ENCODE assay signal across 17 cellular contexts in the genomic region with DNA sequence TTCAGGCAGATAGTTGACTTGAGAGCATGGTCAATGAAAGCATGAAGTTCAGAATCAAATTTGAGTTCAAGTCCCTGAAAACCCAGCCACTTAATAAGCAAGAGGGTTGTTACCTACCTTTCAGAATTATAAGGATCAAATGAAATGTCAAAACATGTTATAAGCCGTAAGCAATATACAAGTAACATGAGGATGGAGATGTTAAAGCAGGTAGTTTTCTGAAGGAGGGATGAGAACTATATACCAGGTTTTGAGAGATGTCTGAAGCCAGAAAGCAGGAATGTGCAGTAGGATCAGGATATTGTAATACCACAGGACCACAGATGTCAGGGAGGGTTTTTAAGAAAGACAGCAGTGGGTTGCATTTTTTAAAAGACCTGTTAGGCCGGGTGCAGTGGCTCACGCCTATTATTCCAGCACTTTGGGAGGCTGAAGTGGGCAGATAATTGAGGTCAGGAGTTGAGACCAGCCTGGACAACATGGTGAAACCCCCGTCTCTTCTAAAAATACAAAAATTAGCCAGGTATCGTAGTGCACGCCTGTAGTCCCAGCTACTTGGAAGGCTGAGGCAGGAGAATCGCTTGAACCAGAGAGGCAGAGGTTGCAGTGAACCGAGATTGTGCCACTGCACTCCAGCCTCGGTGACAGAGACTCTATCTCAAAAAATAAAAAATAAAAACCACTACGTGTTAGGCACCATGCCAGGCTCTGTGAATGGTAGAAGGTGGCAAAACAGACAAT. TPM values are rescaled to one million over a fixed set of nuclear protein-coding genes. Genes with fewer than 3 reads are reported as not detected.
DNase-seq lines count a peak whose midpoint lies in the region; ATAC-seq, FAIRE-seq and TF ChIP-seq lines count a peak whose summit lies in the region.
"Had no signal": no experiment of that assay in that cellular context is flagged by ENCODE, and none has a peak within 500 bp of the region (broad histone marks: within the 10 kb centered on the region; RNA-seq: fewer than 3 reads in every experiment).

No MANE protein-coding gene starts in this region.

- no peak overlapping the region for H3K4me3 Mint-ChIP-seq in stimulated activated naive CD8-positive, alpha-beta T cell treated with anti-CD3 and anti-CD28 coated beads, Interleukin-15, Interleukin-2, amounts not matched to agents 100 ng/mL and 50 ng/mL, for 24 hours
- no peak overlapping the region for H3K4me3 Mint-ChIP-seq in stimulated activated naive CD8-positive, alpha-beta T cell treated with anti-CD3 and anti-CD28 coated beads, Interleukin-15, amount 100 ng/mL, for 72 hours
- H3K4me3 Mint-ChIP-seq: activated T-cell treated with anti-CD3 and anti-CD28 coated beads, Interleukin-2, amount 50 U/mL, for 72 hours had no signal

- no peaks in the 10 kb centered on the region for H3K27me3 Mint-ChIP-seq in stimulated activated naive CD8-positive, alpha-beta T cell treated with anti-CD3 and anti-CD28 coated beads, Interleukin-15, Interleukin-2, amounts not matched to agents 100 ng/mL and 50 ng/mL, for 24 hours
- H3K27me3 Mint-ChIP-seq in stimulated activated naive CD8-positive, alpha-beta T cell treated with anti-CD3 and anti-CD28 coated beads, Interleukin-15, amount 100 ng/mL, for 72 hours: no peaks in the 10 kb centered on the region

- TF ChIP-seq POLR2A in endothelial cell of umbilical vein (IDR thresholded peaks at IDR 0.05; ENCODE audit: low read depth, low read length) (peak; percentile 22), ovary (IDR thresholded peaks at IDR 0.05) (no peak)

- WGBS in ovary, 3 donors: 67 to 73% (median 69%) methylated on average over 10 of the region's 10 CpGs

- dilution Hi-C loops in endothelial cell of umbilical vein (cut with MboI; ENCODE audit: extremely low pct_ligation_motif_present, low sequenced_read_pairs): no loop called here

- no peak overlapping the region for H2AFZ ChIP-seq in endothelial cell of umbilical vein (ENCODE audit: low read depth, low read length)
- H2AFZ ChIP-seq: GM23248, parathyroid adenoma had no signal

- peaks cover 15% of the 10 kb centered on the region for H3K36me3 Mint-ChIP-seq in stimulated activated naive CD8-positive, alpha-beta T cell treated with anti-CD3 and anti-CD28 coated beads, Interleukin-15, Interleukin-2, amounts not matched to agents 100 ng/mL and 50 ng/mL, for 24 hours (ENCODE audit: low read depth)

- H3K4me3 ChIP-seq in RWPE2 (ENCODE audit: severe bottlenecking) (no peak overlapping the region), endothelial cell of umbilical vein (replicated peaks in 1 of 3; ENCODE audit: insufficient read depth in 1 of 3, low read depth in 1 of 3, low read length in 3 of 3) (no peak overlapping the region), MG63 (no peak overlapping the region), ovary (no peak overlapping the region)
- H3K4me3 ChIP-seq: GM23248 had no signal

- H3K27ac Mint-ChIP-seq in stimulated activated naive CD8-positive, alpha-beta T cell treated with anti-CD3 and anti-CD28 coated beads, Interleukin-15, Interleukin-2, amounts not matched to agents 100 ng/mL and 50 ng/mL, for 24 hours: peak overlapping the region; percentile 74
- no peak overlapping the region for H3K27ac Mint-ChIP-seq in stimulated activated naive CD8-positive, alpha-beta T cell treated with anti-CD3 and anti-CD28 coated beads, Interleukin-15, amount 100 ng/mL, for 72 hours

- no peaks in the 10 kb centered on the region for H3K9me1 ChIP-seq in endothelial cell of umbilical vein (replicated peaks; ENCODE audit: control insufficient read depth, extremely low read depth, insufficient read depth, low read length)

- H3K9me3 ChIP-seq in RWPE2 (ENCODE audit: severe bottlenecking) (no peaks in the 10 kb centered on the region), endothelial cell of umbilical vein (replicated peaks; ENCODE audit: control insufficient read depth, insufficient read depth, low read length) (no peaks in the 10 kb centered on the region), MG63 (no peaks in the 10 kb centered on the region), ovary (no peaks in the 10 kb centered on the region)

- CTCF ChIA-PET in endothelial cell of umbilical vein (lab: Charles Lee): interaction anchor here (0.7 kb wide), 1 partner anchor 28 kb away, joined by 4 read pairs; no protein-coding TSS in a partner anchor

- H3K36me3 ChIP-seq in RWPE2 (ENCODE audit: low read depth) (peaks cover 36% of the 10 kb centered on the region), endothelial cell of umbilical vein (ENCODE audit: control insufficient read depth in 2 of 2, extremely low read depth in 1 of 2, insufficient read depth in 2 of 2, low read length in 2 of 2) (no peaks in the 10 kb centered on the region), MG63 (peaks cover 19% of the 10 kb centered on the region), ovary (no peaks in the 10 kb centered on the region)

- H3K4me1 Mint-ChIP-seq in stimulated activated naive CD8-positive, alpha-beta T cell treated with anti-CD3 and anti-CD28 coated beads, Interleukin-15, Interleukin-2, amounts not matched to agents 100 ng/mL and 50 ng/mL, for 24 hours (ENCODE audit: low read depth): peaks cover 3% of the 10 kb centered on the region
- H3K4me1 Mint-ChIP-seq in stimulated activated naive CD8-positive, alpha-beta T cell treated with anti-CD3 and anti-CD28 coated beads, Interleukin-15, amount 100 ng/mL, for 72 hours: peaks cover 2% of the 10 kb centered on the region

- intact Hi-C loops in endothelial cell of umbilical vein (cut with micrococcal nuclease) (no loop called here), ovary (cut with DNase I) (no loop called here)

- TF ChIP-seq CTCF in RWPE2 (IDR thresholded peaks at IDR 0.05; ENCODE audit: poor library complexity, severe bottlenecking): no peak
- no peak for TF ChIP-seq CTCF in endothelial cell of umbilical vein (IDR thresholded peaks at IDR 0.05; ENCODE audit: extremely low read depth in 1 of 2, insufficient read depth in 1 of 2, low read depth in 1 of 2, low read length in 2 of 2)
- TF ChIP-seq CTCF in ovary (IDR thresholded peaks at IDR 0.05): no peak

- H3K4me1 ChIP-seq in RWPE2 (ENCODE audit: insufficient read depth, poor library complexity, severe bottlenecking): no peaks in the 10 kb centered on the region
- H3K4me1 ChIP-seq in endothelial cell of umbilical vein (ENCODE audit: control insufficient read depth, extremely low read depth, insufficient read depth, low read length): no peaks in the 10 kb centered on the region
- H3K4me1 ChIP-seq in ovary (ENCODE audit: insufficient read depth): peaks cover 2% of the 10 kb centered on the region
- H3K4me1 ChIP-seq: parathyroid adenoma had no signal

- H3K9ac ChIP-seq in endothelial cell of umbilical vein (replicated peaks; ENCODE audit: extremely low read depth, insufficient read depth, low read length): no peak overlapping the region
- H3K9ac ChIP-seq: GM23248, parathyroid adenoma had no signal

- no peak for ATAC-seq in stimulated activated naive CD8-positive, alpha-beta T cell treated with anti-CD3 and anti-CD28 coated beads, Interleukin-15, amount 100 ng/mL, for 72 hours
- ATAC-seq in RWPE2 (ENCODE audit: low read depth): peak; percentile 18; the same call in 1 of the 3 replicates
- ATAC-seq: activated T-cell treated with anti-CD3 and anti-CD28 coated beads, Interleukin-2, amount 50 U/mL, for 72 hours had no signal

- DNase-seq in stimulated activated naive CD8-positive, alpha-beta T cell treated with anti-CD3 and anti-CD28 coated beads, Interleukin-15, amount 100 ng/mL, for 72 hours: no peak
- no peak for DNase-seq in RWPE2 (ENCODE audit: low spot score)
- DNase-seq in endothelial cell of umbilical vein (ENCODE audit: low read depth, low spot score): no peak
- no peak for DNase-seq in MG63
- no peak for DNase-seq in hypothalamus (lab: John Stamatoyannopoulos, UW)
- DNase-seq in ovary: no peak
- no peak for DNase-seq in Ammon's horn (ENCODE audit: low spot score)
- DNase-seq: activated CD4-positive, alpha-beta T cell treated with anti-CD3 and anti-CD28 coated beads, Interleukin-2, amount 50 U/mL, for 48 hours; activated T-cell treated with anti-CD3 and anti-CD28 coated beads, Interleukin-2, amount 50 U/mL, for 72 hours; AML-193; DMS153; GM23248; NCI-H2029; NCI-H524 treated with DMSO at 0.1 percent for 48 hours; stimulated activated CD4-positive, alpha-beta T cell treated with anti-CD3 and anti-CD28 coated beads, Interleukin-4, amount 100 ng/mL, for 4 hours had no signal

- FAIRE-seq in endothelial cell of umbilical vein (lab: Jason Lieb, UNC): no peak

- H3K9me3 Mint-ChIP-seq in stimulated activated naive CD8-positive, alpha-beta T cell treated with anti-CD3 and anti-CD28 coated beads, Interleukin-15, Interleukin-2, amounts not matched to agents 100 ng/mL and 50 ng/mL, for 24 hours: no peaks in the 10 kb centered on the region
- H3K9me3 Mint-ChIP-seq in stimulated activated naive CD8-positive, alpha-beta T cell treated with anti-CD3 and anti-CD28 coated beads, Interleukin-15, amount 100 ng/mL, for 72 hours: no peaks in the 10 kb centered on the region
- H3K9me3 Mint-ChIP-seq: activated T-cell treated with anti-CD3 and anti-CD28 coated beads, Interleukin-2, amount 50 U/mL, for 72 hours had no signal

- POLR2A ChIA-PET in endothelial cell of umbilical vein (lab: Charles Lee): no interaction called here

- no peak for TF ChIP-seq EP300 in ovary (IDR thresholded peaks at IDR 0.05)

- H4K20me1 ChIP-seq in endothelial cell of umbilical vein (replicated peaks; ENCODE audit: control insufficient read depth, extremely low read depth, insufficient read depth, low read length): no peaks in the 10 kb centered on the region

- H3K27ac ChIP-seq in RWPE2 (ENCODE audit: poor library complexity, severe bottlenecking) (no peak overlapping the region), endothelial cell of umbilical vein (ENCODE audit: insufficient read depth, low read depth, low read length) (no peak overlapping the region), ovary (no peak overlapping the region)
- H3K27ac ChIP-seq: GM23248, parathyroid adenoma had no signal

- H3K79me2 ChIP-seq in endothelial cell of umbilical vein (ENCODE audit: control insufficient read depth, insufficient read depth, low read length): peaks cover 2% of the 10 kb centered on the region
- H3K79me2 ChIP-seq: parathyroid adenoma had no signal

- BruUV-seq in endothelial cell of umbilical vein (replicated peaks; lab: Mats Ljungman, UMichigan): TSS peak; percentile 5

- H3K27me3 ChIP-seq in RWPE2 (ENCODE audit: insufficient read depth, poor library complexity, severe bottlenecking) (no peaks in the 10 kb centered on the region), endothelial cell of umbilical vein (ENCODE audit: control insufficient read depth in 2 of 2, insufficient read depth in 2 of 2, low read length in 2 of 2) (no peaks in the 10 kb centered on the region), MG63 (no peaks in the 10 kb centered on the region), ovary (no peaks in the 10 kb centered on the region)

- H3K4me2 ChIP-seq in endothelial cell of umbilical vein (ENCODE audit: insufficient read depth, low read length): no peak overlapping the region

RNA-seq across cellular contexts. Expression of gene EIF3J, which starts 6.9 kb away (rescaled TPM):
- total RNA-seq in endothelial cell of umbilical vein (132 and 150 TPM in 2 replicates), ovary (10 to 100 TPM; 27.6 to 62.6 (median 49.0) TPM)
- polyA plus RNA-seq in endothelial cell of umbilical vein (28.3 and 35.4 TPM in 2 replicates), ovary (10 to 100 TPM; 27.0 to 65.3 TPM)
- polyA plus RNA-seq in endothelial cell of umbilical vein (2011; cell fraction: cytosol; rRNA removed): 68.1 and 71.9 TPM in 2 replicates
- polyA plus RNA-seq in endothelial cell of umbilical vein (2011; cell fraction: nucleus; rRNA removed): 46.4 and 64.5 TPM in 2 replicates
- polyA plus RNA-seq in endothelial cell of umbilical vein (2012): 87.7 and 139 TPM in 2 replicates
- polyA minus RNA-seq in endothelial cell of umbilical vein: 52.2 and 63.8 TPM in 2 replicates
- 66.8 TPM for polyA minus RNA-seq in endothelial cell of umbilical vein (2011; cell fraction: cytosol; rRNA and poly(A)+ RNA removed)
- polyA minus RNA-seq in endothelial cell of umbilical vein (2011; cell fraction: nucleus; rRNA and poly(A)+ RNA removed): 28.2 and 47.8 TPM in 2 replicates
- total RNA-seq in MG63 (2014; rRNA removed; shearing (Covaris generic); ENCODE audit: low replicate concordance): 123 and 157 TPM in 2 replicates
